ENCODE assay signal across 25 cellular contexts in genomic region chr10:29546773-29547313, GRCh38.
DNase-seq lines count a peak whose midpoint lies in the region; ATAC-seq and TF ChIP-seq lines count a peak whose summit lies in the region.
"Had no signal": no experiment of that assay in that cellular context is flagged by ENCODE, and none has a peak within 500 bp of the region (broad histone marks: within the 10 kb centered on the region; RNA-seq: fewer than 3 reads in every experiment).

No MANE protein-coding gene starts in this region.

- H3K9me3 ChIP-seq in OCI-LY7 (ENCODE audit: low read length) (no peaks in the 10 kb centered on the region), esophagus muscularis mucosa (no peaks in the 10 kb centered on the region)
- H3K9me3 ChIP-seq: BLaER1 treated with 17β-estradiol and CSF1 and Interleukin-3, amounts not matched to agents 10 nM and 100 nM; Caco-2 had no signal

- ATAC-seq in naive thymus-derived CD8-positive, alpha-beta T cell, result no peak
- ATAC-seq in left colon, result no peak
- ATAC-seq: HepG2 had no signal

- H4K20me1 ChIP-seq in OCI-LY7 (ENCODE audit: insufficient read depth, low read length), result no peaks in the 10 kb centered on the region

- H3K79me2 ChIP-seq in OCI-LY7 (ENCODE audit: insufficient read depth, low read depth, low read length), result no peaks in the 10 kb centered on the region

- TF ChIP-seq CTCF in OCI-LY7 (conservative IDR thresholded peaks at IDR 0.05; ENCODE audit: low read length) (no peak), esophagus muscularis mucosa (IDR thresholded peaks at IDR 0.05) (no peak), osteocyte (IDR thresholded peaks at IDR 0.05) (no peak)

- no peaks in the 10 kb centered on the region for H3K27me3 Mint-ChIP-seq in osteocyte (ENCODE audit: unreplicated experiment)
- H3K27me3 Mint-ChIP-seq in naive thymus-derived CD8-positive, alpha-beta T cell, result no peaks in the 10 kb centered on the region
- H3K27me3 Mint-ChIP-seq: CD4-positive, alpha-beta memory T cell had no signal

- no peak for TF ChIP-seq POLR2A in esophagus muscularis mucosa (IDR thresholded peaks at IDR 0.05; ENCODE audit: low read depth)

- H3K36me3 ChIP-seq in OCI-LY7 (ENCODE audit: insufficient read depth, low read length) (no peaks in the 10 kb centered on the region), esophagus muscularis mucosa (peaks cover 20 to 39% (median 20%) of the 10 kb centered on the region in 4 donors)

- DNase-seq in CD1c-positive myeloid dendritic cell (ENCODE audit: extremely low spot score), result peak; percentile 20
- DNase-seq in OCI-LY7 (ENCODE audit: low spot score), result no peak
- no peak for DNase-seq in esophagus muscularis mucosa (ENCODE audit: extremely low spot score)
- DNase-seq in osteocyte (ENCODE audit: extremely low spot score, unreplicated experiment), result no peak
- no peak for DNase-seq in T-helper 1 cell
- DNase-seq in naive thymus-derived CD8-positive, alpha-beta T cell, result no peak
- DNase-seq in left colon, result no peak
- DNase-seq in posterior cingulate gyrus, result no peak
- DNase-seq: Caco-2; CD4-positive, alpha-beta memory T cell; GM23248; H9; HFFc6; Karpas-422; NCI-H1105; NCI-H1436 treated with DMSO at 0.1 percent for 48 hours; NCI-H187 treated with DMSO at 0.1 percent for 48 hours; NCI-H2107; NCI-H446; NCI-H524 treated with DMSO at 0.1 percent for 48 hours; NCI-H774; NK-92 treated with Interleukin-12 subunit alpha and Interleukin-12 subunit beta, amount 100 ng/mL, for 24 hours; SHP77 treated with DMSO at 0.1 percent for 48 hours had no signal

- H3K4me1 Mint-ChIP-seq in osteocyte (ENCODE audit: unreplicated experiment), result peaks cover 11% of the 10 kb centered on the region
- H3K4me1 Mint-ChIP-seq in naive thymus-derived CD8-positive, alpha-beta T cell, result peaks cover 7 to 20% (median 13%) of the 10 kb centered on the region in 4 donors

- CTCF ChIA-PET in OCI-LY7 (lab: Charles Lee; ENCODE audit: unreplicated experiment), result no interaction called here

- no TSS peak for BruUV-seq in OCI-LY7 (replicated peaks; lab: Mats Ljungman, UMichigan)

- no peak for TF ChIP-seq EP300 in esophagus muscularis mucosa (IDR thresholded peaks at IDR 0.05)

- H3K27me3 ChIP-seq in esophagus muscularis mucosa, result no peaks in the 10 kb centered on the region
- H3K27me3 ChIP-seq: BLaER1 treated with 17β-estradiol and CSF1 and Interleukin-3, amounts not matched to agents 10 nM and 100 nM had no signal

- no peaks in the 10 kb centered on the region for H3K9me2 ChIP-seq in OCI-LY7 (ENCODE audit: insufficient read depth, low read length)

- no peak overlapping the region for H3K4me3 Mint-ChIP-seq in osteocyte (ENCODE audit: unreplicated experiment)
- H3K4me3 Mint-ChIP-seq in naive thymus-derived CD8-positive, alpha-beta T cell, result no peak overlapping the region
- H3K4me3 Mint-ChIP-seq: CD4-positive, alpha-beta memory T cell; H9; HFFc6 had no signal

- peaks cover 35% of the 10 kb centered on the region for H3K36me3 Mint-ChIP-seq in osteocyte (ENCODE audit: unreplicated experiment)
- peaks cover 12 to 45% (median 23%) of the 10 kb centered on the region in 3 donors for H3K36me3 Mint-ChIP-seq in naive thymus-derived CD8-positive, alpha-beta T cell

- H3K27ac ChIP-seq in OCI-LY7 (ENCODE audit: low read depth, low read length, poor library complexity, severe bottlenecking), result no peak overlapping the region
- H3K27ac ChIP-seq in esophagus muscularis mucosa (replicated peaks in 1 of 4), result peak overlapping the region in 3 of 4 donors; percentile 4 to 39 (median 38)
- H3K27ac ChIP-seq: BLaER1 treated with 17β-estradiol and CSF1 and Interleukin-3, amounts not matched to agents 10 nM and 100 nM; GM23248 had no signal

- no peak overlapping the region for H3K4me2 ChIP-seq in OCI-LY7 (ENCODE audit: low read length)

- WGBS in esophagus muscularis mucosa, result 62% methylated on average over 2 of the region's 2 CpGs

- POLR2A ChIA-PET in OCI-LY7 (lab: Charles Lee), result no interaction called here
- POLR2A ChIA-PET in naive thymus-derived CD8-positive, alpha-beta T cell (lab: Charles Lee), result no interaction called here

- intact Hi-C loops in OCI-LY7 (cut with micrococcal nuclease; ENCODE audit: unreplicated experiment), result no loop called here
- intact Hi-C loops in esophagus muscularis mucosa (cut with DNase I), result no loop called here
- intact Hi-C loops in left colon (cut with DNase I, micrococcal nuclease), result no loop called here
- intact Hi-C loops in posterior cingulate gyrus (cut with DNase I), result no loop called here

- H3K9me3 Mint-ChIP-seq in osteocyte (ENCODE audit: unreplicated experiment), result no peaks in the 10 kb centered on the region
- H3K9me3 Mint-ChIP-seq in naive thymus-derived CD8-positive, alpha-beta T cell, result no peaks in the 10 kb centered on the region
- H3K9me3 Mint-ChIP-seq: CD4-positive, alpha-beta memory T cell; H9; HFFc6 had no signal

- H3K27ac Mint-ChIP-seq in osteocyte (ENCODE audit: unreplicated experiment), result peak overlapping the region; percentile 65
- H3K27ac Mint-ChIP-seq in naive thymus-derived CD8-positive, alpha-beta T cell, result no peak overlapping the region
- H3K27ac Mint-ChIP-seq: CD4-positive, alpha-beta memory T cell; H9; HFFc6 had no signal

- H3K4me3 ChIP-seq in OCI-LY7 (ENCODE audit: low read depth, low read length, poor library complexity, severe bottlenecking), result no peak overlapping the region
- no peak overlapping the region for H3K4me3 ChIP-seq in esophagus muscularis mucosa
- H3K4me3 ChIP-seq: BLaER1 treated with 17β-estradiol and CSF1 and Interleukin-3, amounts not matched to agents 10 nM and 100 nM; GM23248 had no signal

- H2AFZ ChIP-seq in OCI-LY7 (ENCODE audit: low read length), result 0 out of 2 replicates have a peak overlapping the region, but pooled peaks have one; percentile 7
- H2AFZ ChIP-seq: GM23248 had no signal

- H3K4me1 ChIP-seq in OCI-LY7 (ENCODE audit: insufficient read depth, low read length, poor library complexity, severe bottlenecking) (peaks cover 24% of the 10 kb centered on the region), esophagus muscularis mucosa (peaks cover 23 to 86% (median 77%) of the 10 kb centered on the region in 4 donors)
- H3K4me1 ChIP-seq: Caco-2 had no signal
